ENCODE assay signal across 16 cellular contexts in the genomic region with DNA sequence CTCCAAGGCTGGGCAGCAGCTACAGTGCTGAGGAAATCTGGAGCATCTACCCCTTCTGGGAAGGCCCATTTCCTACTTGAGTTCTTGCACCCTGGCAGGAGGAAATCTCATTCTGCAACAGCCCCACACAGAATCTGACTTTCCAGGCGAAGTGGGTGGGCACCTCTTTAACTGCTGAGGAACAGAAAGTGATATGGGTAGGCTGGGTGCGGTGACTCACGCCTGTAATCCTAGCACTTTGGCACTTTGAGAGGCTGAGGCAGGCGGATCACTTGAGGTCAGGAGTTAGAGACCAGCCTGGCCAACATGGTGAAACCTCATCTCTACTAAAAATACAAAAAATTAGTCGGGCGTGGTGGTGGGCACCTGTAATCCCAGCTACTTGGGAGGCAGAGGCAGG. TPM values are rescaled to one million over a fixed set of nuclear protein-coding genes. Genes with fewer than 3 reads are reported as not detected.
A peak's percentile ranks its signal among the peaks of the same experiment; 100 is the strongest.
DNase-seq lines count a peak whose midpoint lies in the region; ATAC-seq and TF ChIP-seq lines count a peak whose summit lies in the region.
"Not testable (repeated sequence)": the region's sequence is repeated elsewhere in the genome, so short reads cannot be mapped to it uniquely, and the experiment has no call there.
"Had no signal": no experiment of that assay in that cellular context is flagged by ENCODE, and none has a peak within 500 bp of the region (broad histone marks: within the 10 kb centered on the region; RNA-seq: fewer than 3 reads in every experiment).

No MANE protein-coding gene starts in this region.

- not testable (repeated sequence) for H3K4me1 Mint-ChIP-seq in activated CD4-positive, alpha-beta T cell treated with anti-CD3 and anti-CD28 coated beads for 36 hours; activated T-helper 17 cell treated with anti-CD3 and anti-CD28 coated beads, Interleukin-2, amount 50 U/mL, for 72 hours

- H3K9me3 Mint-ChIP-seq in activated CD4-positive, alpha-beta T cell treated with anti-CD3 and anti-CD28 coated beads for 36 hours (ENCODE audit: low read depth); activated T-helper 17 cell treated with anti-CD3 and anti-CD28 coated beads, Interleukin-2, amount 50 U/mL, for 72 hours: not testable (repeated sequence)

- ATAC-seq in activated CD4-positive, alpha-beta T cell treated with anti-CD3 and anti-CD28 coated beads for 36 hours, result peak; percentile 34
- peak; percentile 14 for ATAC-seq in activated T-helper 17 cell treated with anti-CD3 and anti-CD28 coated beads, Interleukin-2, amount 50 U/mL, for 72 hours (replicated peaks)
- ATAC-seq in psoas muscle (peak; percentile 9 to 57 (median 28)), gastrocnemius medialis (peak; percentile 17 to 51), upper lobe of right lung (peak; percentile 3)

- not testable (repeated sequence) for TF ChIP-seq CTCF in psoas muscle (IDR thresholded peaks at IDR 0.05); gastrocnemius medialis (IDR thresholded peaks at IDR 0.05 in 4 of 5, conservative IDR thresholded peaks at IDR 0.05 in 1 of 5); upper lobe of right lung (IDR thresholded peaks at IDR 0.05)

- H3K36me3 ChIP-seq in psoas muscle (ENCODE audit: insufficient read depth in 1 of 2, low read depth in 1 of 2); gastrocnemius medialis; upper lobe of right lung: not testable (repeated sequence)

- intact Hi-C loops in activated CD4-positive, alpha-beta T cell treated with anti-CD3 and anti-CD28 coated beads for 36 hours (cut with DNase I, micrococcal nuclease); psoas muscle (cut with DNase I); gastrocnemius medialis (cut with DNase I; ENCODE audit: low total_unique reads); upper lobe of right lung (cut with DNase I): not testable (repeated sequence)

- TF ChIP-seq POLR2A in gastrocnemius medialis (IDR thresholded peaks at IDR 0.05), result not testable (repeated sequence)

- not testable (repeated sequence) for H3K4me3 ChIP-seq in psoas muscle, gastrocnemius medialis, upper lobe of right lung

- H3K27me3 ChIP-seq in psoas muscle (ENCODE audit: insufficient read depth in 3 of 3, low read length in 2 of 3); gastrocnemius medialis; upper lobe of right lung: not testable (repeated sequence)

- H3K9me3 ChIP-seq in psoas muscle, gastrocnemius medialis, upper lobe of right lung: not testable (repeated sequence)

- H3K27me3 Mint-ChIP-seq in activated CD4-positive, alpha-beta T cell treated with anti-CD3 and anti-CD28 coated beads for 36 hours; activated T-helper 17 cell treated with anti-CD3 and anti-CD28 coated beads, Interleukin-2, amount 50 U/mL, for 72 hours: not testable (repeated sequence)

- not testable (repeated sequence) for H3K4me3 Mint-ChIP-seq in activated CD4-positive, alpha-beta T cell treated with anti-CD3 and anti-CD28 coated beads for 36 hours; activated T-helper 17 cell treated with anti-CD3 and anti-CD28 coated beads, Interleukin-2, amount 50 U/mL, for 72 hours

- no CpG with 5 or more reads among the region's 6 CpGs for WGBS in psoas muscle, 3 donors

- DNase-seq in activated CD4-positive, alpha-beta T cell treated with anti-CD3 and anti-CD28 coated beads for 36 hours; psoas muscle; gastrocnemius medialis; upper lobe of right lung: not testable (repeated sequence)

- POLR2A ChIA-PET in activated CD4-positive, alpha-beta T cell treated with anti-CD3 and anti-CD28 coated beads for 36 hours (lab: Charles Lee), result not testable (repeated sequence)

- not testable (repeated sequence) for H3K4me1 ChIP-seq in psoas muscle, gastrocnemius medialis, upper lobe of right lung

- not testable (repeated sequence) for H3K36me3 Mint-ChIP-seq in activated CD4-positive, alpha-beta T cell treated with anti-CD3 and anti-CD28 coated beads for 36 hours (ENCODE audit: low read depth); activated T-helper 17 cell treated with anti-CD3 and anti-CD28 coated beads, Interleukin-2, amount 50 U/mL, for 72 hours (ENCODE audit: low read depth)

- CTCF ChIA-PET in activated CD4-positive, alpha-beta T cell treated with anti-CD3 and anti-CD28 coated beads for 36 hours (lab: Charles Lee), result not testable (repeated sequence)

- in situ Hi-C loops in gastrocnemius medialis (cut with MboI; ENCODE audit: low sequenced_read_pairs in 4 of 4), result not testable (repeated sequence)

- H3K27ac ChIP-seq in psoas muscle, upper lobe of right lung: not testable (repeated sequence)
- H3K27ac ChIP-seq in gastrocnemius medialis, result peak overlapping the region in 1 of 4 donors; percentile 74

- not testable (repeated sequence) for H3K27ac Mint-ChIP-seq in activated CD4-positive, alpha-beta T cell treated with anti-CD3 and anti-CD28 coated beads for 36 hours; activated T-helper 17 cell treated with anti-CD3 and anti-CD28 coated beads, Interleukin-2, amount 50 U/mL, for 72 hours

RNA-seq across cellular contexts. Expression of a gene that starts 2.2 kb away (rescaled TPM):
- 10 to 100 TPM; 36.3 to 40.4 TPM for total RNA-seq in activated CD4-positive, alpha-beta T cell treated with anti-CD3 and anti-CD28 coated beads for 36 hours
- total RNA-seq in activated T-helper 17 cell treated with anti-CD3 and anti-CD28 coated beads, Interleukin-2, amount 50 U/mL, for 72 hours, result 100 to 1,000 TPM in 1 of 2 donors, 10 to 100 TPM in 1; 76.6 to 101 TPM
- total RNA-seq in psoas muscle, result 10 to 100 TPM in 2 of 4 donors, 1 to 10 TPM in 2; 9.3 to 14.6 (median 11.1) TPM
- polyA plus RNA-seq in psoas muscle, result 10 to 100 TPM; 35.4 to 85.3 (median 46.0) TPM
- 10 to 100 TPM in 2 of 4 donors, 1 to 10 TPM in 2; 1.1 to 17.4 (median 8.5) TPM for total RNA-seq in gastrocnemius medialis
- total RNA-seq in upper lobe of right lung, result 36.7 TPM

RNA-seq across cellular contexts. Expression of a gene that starts 23.6 kb away (rescaled TPM):
- not detected for total RNA-seq in activated CD4-positive, alpha-beta T cell treated with anti-CD3 and anti-CD28 coated beads for 36 hours
- total RNA-seq in activated T-helper 17 cell treated with anti-CD3 and anti-CD28 coated beads, Interleukin-2, amount 50 U/mL, for 72 hours, result not detected
- total RNA-seq in psoas muscle (not detected), gastrocnemius medialis (not detected), upper lobe of right lung (not detected)
- polyA plus RNA-seq in psoas muscle, result under 1 TPM; 0.05 to 0.13 (median 0.10) TPM
- total RNA-seq: A172; A673; Caco-2; Calu3; CD8-positive, alpha-beta memory T cell; CD8-positive, alpha-beta T cell; Daoy had no signal
- polyA plus RNA-seq: A549, AG04450, BJ, CD14-positive monocyte had no signal

RNA-seq across cellular contexts. Expression of a gene that starts 31.1 kb away (rescaled TPM):
- total RNA-seq in activated CD4-positive, alpha-beta T cell treated with anti-CD3 and anti-CD28 coated beads for 36 hours, result 10 to 100 TPM; 23.4 to 43.5 TPM
- total RNA-seq in activated T-helper 17 cell treated with anti-CD3 and anti-CD28 coated beads, Interleukin-2, amount 50 U/mL, for 72 hours, result 10 to 100 TPM; 21.4 to 45.7 TPM
- total RNA-seq in psoas muscle, result 10 to 100 TPM in 1 of 4 donors, 1 to 10 TPM in 3; 1.7 to 11.1 (median 4.3) TPM
- 1 to 10 TPM in 2 of 3 donors, under 1 TPM in 1; 0.88 to 6.2 (median 2.4) TPM for polyA plus RNA-seq in psoas muscle
- 1 to 10 TPM in 2 of 4 donors, not detected in 2; 1.6 to 3.0 TPM for total RNA-seq in gastrocnemius medialis
- 19.3 TPM for total RNA-seq in upper lobe of right lung

RNA-seq across cellular contexts. Expression of a gene that starts 41.9 kb away (rescaled TPM):
- 10 to 100 TPM; 32.2 to 33.7 TPM for total RNA-seq in activated CD4-positive, alpha-beta T cell treated with anti-CD3 and anti-CD28 coated beads for 36 hours
- 10 to 100 TPM; 29.6 to 62.9 TPM for total RNA-seq in activated T-helper 17 cell treated with anti-CD3 and anti-CD28 coated beads, Interleukin-2, amount 50 U/mL, for 72 hours
- total RNA-seq in psoas muscle (100 to 1,000 TPM; 185 to 266 (median 193) TPM), gastrocnemius medialis (100 to 1,000 TPM in 3 of 4 donors, 10 to 100 TPM in 1; 52.4 to 329 (median 177) TPM), upper lobe of right lung (78.8 TPM)
- 100 to 1,000 TPM in 2 of 3 donors, 10 to 100 TPM in 1; 83.1 to 270 (median 107) TPM for polyA plus RNA-seq in psoas muscle

RNA-seq across cellular contexts. Expression of a gene that starts 57.0 kb away (rescaled TPM):
- total RNA-seq in activated CD4-positive, alpha-beta T cell treated with anti-CD3 and anti-CD28 coated beads for 36 hours, result 10 to 100 TPM; 28.6 to 30.1 TPM
- 10 to 100 TPM; 14.1 to 23.3 TPM for total RNA-seq in activated T-helper 17 cell treated with anti-CD3 and anti-CD28 coated beads, Interleukin-2, amount 50 U/mL, for 72 hours
- total RNA-seq in psoas muscle (100 to 1,000 TPM in 1 of 4 donors, 10 to 100 TPM in 3; 85.1 to 139 (median 88.8) TPM), gastrocnemius medialis (100 to 1,000 TPM in 2 of 4 donors, 10 to 100 TPM in 2; 38.0 to 127 (median 86.0) TPM), upper lobe of right lung (30.0 TPM)
- polyA plus RNA-seq in psoas muscle, result 100 to 1,000 TPM in 1 of 3 donors, 10 to 100 TPM in 2; 29.5 to 116 (median 49.0) TPM
- total RNA-seq: Daoy had no signal
